Comparison of ENCODE assay signal across 13 cellular contexts in the genomic region with DNA sequence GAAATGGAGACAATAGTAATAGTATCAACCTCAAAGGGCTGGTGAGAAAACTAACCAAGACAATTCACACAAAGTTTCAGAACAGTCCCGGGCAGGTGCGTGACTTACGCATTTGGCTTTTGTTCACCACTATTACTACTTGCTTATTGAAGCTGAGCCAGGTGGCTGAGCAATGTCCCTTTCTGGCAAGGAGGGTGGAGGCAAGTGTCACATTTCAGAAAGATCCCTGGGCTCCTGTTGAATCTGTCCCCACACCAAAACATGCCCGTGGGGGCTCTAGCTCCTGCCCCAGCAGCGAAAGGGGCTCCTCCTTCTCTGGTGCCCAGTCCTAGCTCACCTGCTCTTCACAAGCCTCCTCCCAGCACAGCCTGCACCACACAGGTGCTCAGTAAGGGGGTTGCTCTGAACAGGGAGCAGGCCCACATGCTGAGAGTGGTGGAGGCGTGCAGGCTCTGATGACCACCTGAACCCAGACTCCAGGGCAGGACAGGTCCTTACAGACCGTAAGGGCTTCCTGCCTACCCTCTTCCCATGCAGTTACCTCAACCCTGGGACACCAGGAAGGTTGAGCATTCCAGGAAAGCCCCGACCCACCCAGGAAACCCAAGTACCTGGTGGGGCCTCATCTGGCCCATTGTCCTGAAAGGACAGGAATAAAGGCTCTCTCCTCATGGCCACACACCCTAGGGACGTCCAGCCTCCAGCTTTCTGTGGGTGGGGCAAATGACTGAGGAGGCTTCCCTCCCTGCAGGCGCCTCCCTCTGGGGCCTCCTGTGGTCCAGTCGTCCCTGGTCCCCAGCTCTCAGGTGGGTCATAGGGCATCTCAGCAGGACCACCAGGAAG. TPM values are rescaled to one million over a fixed set of nuclear protein-coding genes. Genes with fewer than 3 reads are reported as not detected.
DNase-seq lines count a peak whose midpoint lies in the region; ATAC-seq, FAIRE-seq and TF ChIP-seq lines count a peak whose summit lies in the region.
"Had no signal": no experiment of that assay in that cellular context is flagged by ENCODE, and none has a peak within 500 bp of the region (broad histone marks: within the 10 kb centered on the region; RNA-seq: fewer than 3 reads in every experiment).

No MANE protein-coding gene starts in this region.

- no peak for DNase-seq in CD4-positive, alpha-beta T cell
- DNase-seq in T-helper 2 cell treated with Interferon-gamma antibody and Interleukin-4, amounts not matched to agents 5 μg/mL and 100 μg/mL, for 36 hours (ENCODE audit: low spot score): peak; percentile 45
- DNase-seq in keratinocyte (ENCODE audit: low read depth, low spot score) (no peak), colonic mucosa (no peak), NCI-H187 treated with DMSO at 0.1 percent for 48 hours (lab: John Stamatoyannopoulos, UW) (no peak), sigmoid colon (no peak)
- no peak for DNase-seq in activated effector memory CD4-positive, alpha-beta T cell treated with anti-CD3 and anti-CD28 coated beads, Interleukin-2, amount 50 U/mL, for 16 hours
- DNase-seq: DMS153, NCI-H748 treated with DMSO at 0.1 percent for 48 hours had no signal

- TF ChIP-seq EP300 in sigmoid colon (IDR thresholded peaks at IDR 0.05): no peak

- ATAC-seq in CD4-positive, alpha-beta T cell (ENCODE audit: poor library complexity): no peak

- H3K9me3 ChIP-seq in CD4-positive, alpha-beta T cell (ENCODE audit: control insufficient read depth, low read length): no peaks in the 10 kb centered on the region
- H3K9me3 ChIP-seq in keratinocyte (ENCODE audit: control insufficient read depth, low read depth, low read length): no peaks in the 10 kb centered on the region
- no peaks in the 10 kb centered on the region for H3K9me3 ChIP-seq in colonic mucosa
- H3K9me3 ChIP-seq in sigmoid colon: no peaks in the 10 kb centered on the region

- no peaks in the 10 kb centered on the region for H3K27me3 ChIP-seq in CD4-positive, alpha-beta T cell (ENCODE audit: control insufficient read depth, insufficient read depth, low read length)
- H3K27me3 ChIP-seq in keratinocyte (ENCODE audit: control insufficient read depth, extremely low read depth, insufficient read depth, low read length): no peaks in the 10 kb centered on the region
- H3K27me3 ChIP-seq in colonic mucosa: no peaks in the 10 kb centered on the region
- peaks cover 0 to 31% (median 0%) of the 10 kb centered on the region in 3 donors for H3K27me3 ChIP-seq in sigmoid colon
- H3K27me3 ChIP-seq: hepatocyte had no signal

- no peak for TF ChIP-seq CTCF in CD4-positive, alpha-beta T cell (IDR thresholded peaks at IDR 0.05)
- TF ChIP-seq CTCF in keratinocyte (optimal IDR thresholded peaks at IDR 0.05 in 1 of 3, IDR thresholded peaks at IDR 0.05 in 1 of 3, conservative IDR thresholded peaks at IDR 0.05 in 1 of 3; ENCODE audit: extremely low read depth in 1 of 3, insufficient read depth in 2 of 3, low read length in 3 of 3) (no peak), colonic mucosa (IDR thresholded peaks at IDR 0.05) (no peak), sigmoid colon (IDR thresholded peaks at IDR 0.05) (no peak)

- POLR2A ChIA-PET in CD4-positive, alpha-beta T cell (lab: Charles Lee): interaction anchor here (0.6 kb wide), 1 partner anchor 352 kb away, joined by 3 read pairs; no protein-coding TSS in a partner anchor

- no peaks in the 10 kb centered on the region for H3K9me3 Mint-ChIP-seq in CD4-positive, alpha-beta T cell
- H3K9me3 Mint-ChIP-seq in T-helper 2 cell treated with Interferon-gamma antibody and Interleukin-4, amounts not matched to agents 5 μg/mL and 100 μg/mL, for 36 hours: no peaks in the 10 kb centered on the region
- H3K9me3 Mint-ChIP-seq: neural crest cell had no signal

- peaks cover 2% of the 10 kb centered on the region for H3K9me1 ChIP-seq in keratinocyte (ENCODE audit: control insufficient read depth, extremely low read depth, insufficient read depth, low read length)

- H3K4me1 Mint-ChIP-seq in CD4-positive, alpha-beta T cell (ENCODE audit: low read depth): peaks cover 55% of the 10 kb centered on the region
- peaks cover 70% of the 10 kb centered on the region for H3K4me1 Mint-ChIP-seq in T-helper 2 cell treated with Interferon-gamma antibody and Interleukin-4, amounts not matched to agents 5 μg/mL and 100 μg/mL, for 36 hours (ENCODE audit: low read depth)

- H3K36me3 Mint-ChIP-seq in CD4-positive, alpha-beta T cell (ENCODE audit: low read depth): no peaks in the 10 kb centered on the region
- H3K36me3 Mint-ChIP-seq in T-helper 2 cell treated with Interferon-gamma antibody and Interleukin-4, amounts not matched to agents 5 μg/mL and 100 μg/mL, for 36 hours (ENCODE audit: low read depth): no peaks in the 10 kb centered on the region

- no peak overlapping the region for H3K27ac ChIP-seq in CD4-positive, alpha-beta T cell (ENCODE audit: low read depth, low read length)
- peak overlapping the region; percentile 80 for H3K27ac ChIP-seq in keratinocyte (ENCODE audit: control insufficient read depth, insufficient read depth, low read length)
- H3K27ac ChIP-seq in colonic mucosa: no peak overlapping the region
- no peak overlapping the region for H3K27ac ChIP-seq in sigmoid colon
- H3K27ac ChIP-seq: hepatocyte had no signal

- H3K4me1 ChIP-seq in keratinocyte (ENCODE audit: control insufficient read depth, extremely low read depth, insufficient read depth, low read length) (peaks cover 58% of the 10 kb centered on the region), colonic mucosa (no peaks in the 10 kb centered on the region), sigmoid colon (no peaks in the 10 kb centered on the region)

- no peaks in the 10 kb centered on the region for H3K79me2 ChIP-seq in keratinocyte (ENCODE audit: control insufficient read depth, insufficient read depth, low read length)
- H3K79me2 ChIP-seq: hepatocyte had no signal

- peak; percentile 29 for FAIRE-seq in keratinocyte (lab: Jason Lieb, UNC)
- FAIRE-seq: TTC549 had no signal

- dilution Hi-C loops in keratinocyte (cut with MboI; ENCODE audit: extremely low pct_ligation_motif_present, low sequenced_read_pairs): no loop called here

- no peaks in the 10 kb centered on the region for H4K20me1 ChIP-seq in keratinocyte (ENCODE audit: control insufficient read depth, extremely low read depth, insufficient read depth, low read length)

- CTCF ChIA-PET in CD4-positive, alpha-beta T cell (lab: Charles Lee): interaction anchor here (1.5 kb wide), 1 partner anchor 19 kb away, joined by 4 read pairs; no protein-coding TSS in a partner anchor

- H3K4me2 ChIP-seq in keratinocyte (ENCODE audit: control insufficient read depth, extremely low read depth, insufficient read depth, low read depth, low read length): peak overlapping the region; percentile 20
- H3K4me2 ChIP-seq: hepatocyte had no signal

- H2AFZ ChIP-seq in keratinocyte (ENCODE audit: control insufficient read depth, low read length): no peak overlapping the region
- H2AFZ ChIP-seq: hepatocyte had no signal

- TF ChIP-seq POLR2A in GM19193 (IDR thresholded peaks at IDR 0.05; ENCODE audit: extremely low read depth, insufficient read depth, insufficient read length) (peak; percentile 53), sigmoid colon (IDR thresholded peaks at IDR 0.05) (no peak)

- WGBS in sigmoid colon, 2 donors: 27 to 51% methylated on average over 11 of the region's 11 CpGs

- H3K36me3 ChIP-seq in keratinocyte (ENCODE audit: control insufficient read depth in 2 of 2, extremely low read depth in 1 of 2, insufficient read depth in 2 of 2, low read length in 2 of 2) (no peaks in the 10 kb centered on the region), colonic mucosa (no peaks in the 10 kb centered on the region), sigmoid colon (no peaks in the 10 kb centered on the region)

- intact Hi-C loops in CD4-positive, alpha-beta T cell (cut with DNase I, micrococcal nuclease): no loop called here
- intact Hi-C loops in colonic mucosa (cut with DNase I) (no loop called here), sigmoid colon (cut with DNase I) (no loop called here)

- H3K27ac Mint-ChIP-seq in CD4-positive, alpha-beta T cell: no peak overlapping the region
- H3K27ac Mint-ChIP-seq in T-helper 2 cell treated with Interferon-gamma antibody and Interleukin-4, amounts not matched to agents 5 μg/mL and 100 μg/mL, for 36 hours: peak overlapping the region; percentile 82

- no peaks in the 10 kb centered on the region for H3K27me3 Mint-ChIP-seq in CD4-positive, alpha-beta T cell
- H3K27me3 Mint-ChIP-seq in T-helper 2 cell treated with Interferon-gamma antibody and Interleukin-4, amounts not matched to agents 5 μg/mL and 100 μg/mL, for 36 hours (ENCODE audit: low read depth): no peaks in the 10 kb centered on the region

- peak overlapping the region; percentile 30 for H3K4me3 Mint-ChIP-seq in CD4-positive, alpha-beta T cell
- peak overlapping the region; percentile 59 for H3K4me3 Mint-ChIP-seq in T-helper 2 cell treated with Interferon-gamma antibody and Interleukin-4, amounts not matched to agents 5 μg/mL and 100 μg/mL, for 36 hours
- H3K4me3 Mint-ChIP-seq: neural crest cell had no signal

- H3K4me3 ChIP-seq in keratinocyte (ENCODE audit: control insufficient read depth in 2 of 3, extremely low read depth in 1 of 3, insufficient read depth in 2 of 3, low read depth in 1 of 3, low read length in 3 of 3) (no peak overlapping the region), colonic mucosa (no peak overlapping the region), sigmoid colon (no peak overlapping the region)
- H3K4me3 ChIP-seq: hepatocyte had no signal

- peak overlapping the region; percentile 55 for H3K9ac ChIP-seq in keratinocyte (ENCODE audit: control insufficient read depth, extremely low read depth, insufficient read depth, low read length)
- peak overlapping the region in 1 of 2 donors; percentile 24 for H3K9ac ChIP-seq in colonic mucosa (ENCODE audit: low read depth in 2 of 2, low read length in 2 of 2)

RNA-seq across cellular contexts. Expression of a gene that starts 32.6 kb away (rescaled TPM):
- 1 to 10 TPM; 2.3 to 2.7 TPM for total RNA-seq in CD4-positive, alpha-beta T cell
- polyA plus RNA-seq in keratinocyte (8.0 to 15.5 TPM (median 8.1 TPM) in 3 replicates), sigmoid colon (1 to 10 TPM in 2 of 3 donors, not detected in 1; 1.4 to 9.8 TPM)
- 6.4 TPM for polyA plus RNA-seq in keratinocyte (2011; ENCODE audit: low read depth)
- 3.7 and 3.8 TPM in 2 replicates for polyA plus RNA-seq in keratinocyte (2011; cell fraction: cytosol; rRNA removed)
- polyA plus RNA-seq in keratinocyte (2011; cell fraction: nucleus; rRNA removed): 21.0 and 21.5 TPM in 2 replicates
- 12.2 and 17.7 TPM in 2 replicates for polyA plus RNA-seq in keratinocyte (2012; ENCODE audit: low replicate concordance)
- polyA minus RNA-seq in keratinocyte: 15.0 to 36.5 TPM (median 16.5 TPM) in 3 replicates
- 11.1 TPM for polyA minus RNA-seq in keratinocyte (2011; cell fraction: cytosol; rRNA and poly(A)+ RNA removed)
- polyA minus RNA-seq in keratinocyte (2011; cell fraction: nucleus; rRNA and poly(A)+ RNA removed): 22.6 and 23.0 TPM in 2 replicates
- total RNA-seq in colonic mucosa (1 to 10 TPM; 1.8 to 2.0 TPM), sigmoid colon (1 to 10 TPM in 2 of 4 donors, under 1 TPM in 2; 0.28 to 3.5 (median 0.86) TPM)

RNA-seq across cellular contexts. Expression of a gene that starts 33.7 kb away (rescaled TPM):
- not detected for total RNA-seq in CD4-positive, alpha-beta T cell
- polyA plus RNA-seq in keratinocyte (0.27 TPM in 1 of 3 replicates, not detected in the others), sigmoid colon (1 to 10 TPM in 1 of 3 donors, under 1 TPM in 1, not detected in 1; 0.22 to 1.2 TPM)
- polyA plus RNA-seq in keratinocyte (2011; ENCODE audit: low read depth): not detected
- 0.13 and 0.25 TPM in 2 replicates for polyA plus RNA-seq in keratinocyte (2011; cell fraction: cytosol; rRNA removed)
- polyA plus RNA-seq in keratinocyte (2011; cell fraction: nucleus; rRNA removed): 0.22 and 0.24 TPM in 2 replicates
- not detected in 2 replicates for polyA plus RNA-seq in keratinocyte (2012; ENCODE audit: low replicate concordance)
- 0.13 TPM in 1 of 3 replicates, not detected in the others for polyA minus RNA-seq in keratinocyte
- polyA minus RNA-seq in keratinocyte (2011; cell fraction: cytosol; rRNA and poly(A)+ RNA removed): 2.1 TPM
- polyA minus RNA-seq in keratinocyte (2011; cell fraction: nucleus; rRNA and poly(A)+ RNA removed): 1.2 TPM in 1 of 2 replicates, not detected in the other
- total RNA-seq in colonic mucosa (1 to 10 TPM in 1 of 2 donors, not detected in 1; 1.3 TPM), sigmoid colon (1 to 10 TPM in 1 of 4 donors, under 1 TPM in 2, not detected in 1; 0.36 to 1.7 (median 0.49) TPM)

RNA-seq across cellular contexts. Expression of a gene that starts 59.8 kb away (rescaled TPM):
- 10 to 100 TPM; 14.3 to 17.1 TPM for total RNA-seq in CD4-positive, alpha-beta T cell
- polyA plus RNA-seq in keratinocyte: 43.4 to 48.9 TPM (median 45.8 TPM) in 3 replicates
- polyA plus RNA-seq in keratinocyte (2011; ENCODE audit: low read depth): 10.6 TPM
- 45.8 and 55.5 TPM in 2 replicates for polyA plus RNA-seq in keratinocyte (2011; cell fraction: cytosol; rRNA removed)
- polyA plus RNA-seq in keratinocyte (2011; cell fraction: nucleus; rRNA removed): 21.1 and 25.7 TPM in 2 replicates
- polyA plus RNA-seq in keratinocyte (2012; ENCODE audit: low replicate concordance): 31.4 and 44.2 TPM in 2 replicates
- polyA minus RNA-seq in keratinocyte: 58.8 to 84.2 TPM (median 65.8 TPM) in 3 replicates
- polyA minus RNA-seq in keratinocyte (2011; cell fraction: cytosol; rRNA and poly(A)+ RNA removed): 56.4 TPM
- polyA minus RNA-seq in keratinocyte (2011; cell fraction: nucleus; rRNA and poly(A)+ RNA removed): 12.6 and 21.0 TPM in 2 replicates
- total RNA-seq in colonic mucosa: 10 to 100 TPM; 32.2 to 43.8 TPM
- total RNA-seq in sigmoid colon: 10 to 100 TPM; 48.5 to 85.5 (median 57.7) TPM
- 10 to 100 TPM; 32.4 to 34.4 (median 34.0) TPM for polyA plus RNA-seq in sigmoid colon
